Comparison of ENCODE assay signal across 9 cellular contexts in genomic region chr15:65384505-65384894, GRCh38. TPM values are rescaled to one million over a fixed set of nuclear protein-coding genes. Genes with fewer than 3 reads are reported as not detected.
DNase-seq lines count a peak whose midpoint lies in the region; ATAC-seq and TF ChIP-seq lines count a peak whose summit lies in the region.
"Had no signal": no experiment of that assay in that cellular context is flagged by ENCODE, and none has a peak within 500 bp of the region (broad histone marks: within the 10 kb centered on the region; RNA-seq: fewer than 3 reads in every experiment).

No MANE protein-coding gene starts in this region.

- peaks cover 70% of the 10 kb centered on the region for H3K27me3 Mint-ChIP-seq in activated naive CD4-positive, alpha-beta T cell treated with anti-CD3 and anti-CD28 coated beads, Interleukin-2, amount 10 ng/mL, durations not matched to agents 7 days and 5 days
- H3K27me3 Mint-ChIP-seq in activated B cell treated with CpG ODN at 0.5 μM for 24 hours: peaks cover 21% of the 10 kb centered on the region
- H3K27me3 Mint-ChIP-seq in immature natural killer cell (ENCODE audit: low read depth in 3 of 3): peaks cover 3 to 9% (median 4%) of the 10 kb centered on the region in 3 donors
- H3K27me3 Mint-ChIP-seq in type B pancreatic cell: peaks cover 13% of the 10 kb centered on the region

- intact Hi-C loops in activated B cell treated with CpG ODN at 0.5 μM for 24 hours (cut with micrococcal nuclease): loop anchor here (10.0 kb wide), 1 partner anchor 910 kb away; the partner anchor contains the start of gene DIS3L

- H3K36me3 Mint-ChIP-seq in activated naive CD4-positive, alpha-beta T cell treated with anti-CD3 and anti-CD28 coated beads, Interleukin-2, amount 10 ng/mL, durations not matched to agents 7 days and 5 days: no peaks in the 10 kb centered on the region
- H3K36me3 Mint-ChIP-seq in activated B cell treated with CpG ODN at 0.5 μM for 24 hours (ENCODE audit: low read depth): no peaks in the 10 kb centered on the region
- no peaks in the 10 kb centered on the region for H3K36me3 Mint-ChIP-seq in immature natural killer cell
- H3K36me3 Mint-ChIP-seq in type B pancreatic cell: no peaks in the 10 kb centered on the region

- H3K27ac Mint-ChIP-seq in activated naive CD4-positive, alpha-beta T cell treated with anti-CD3 and anti-CD28 coated beads, Interleukin-2, amount 10 ng/mL, durations not matched to agents 7 days and 5 days: no peak overlapping the region
- H3K27ac Mint-ChIP-seq in activated B cell treated with CpG ODN at 0.5 μM for 24 hours (no peak overlapping the region), immature natural killer cell (peak overlapping the region; percentile 63 to 86 (median 80)), type B pancreatic cell (no peak overlapping the region)

- TF ChIP-seq CTCF in activated B cell treated with CpG ODN at 0.5 μM for 24 hours (IDR thresholded peaks at IDR 0.05) (no peak), type B pancreatic cell (conservative IDR thresholded peaks at IDR 0.05) (no peak)

- ATAC-seq in activated B cell treated with CpG ODN at 0.5 μM for 24 hours (ENCODE audit: low read depth) (peak; percentile 17), HG02623 (IDR thresholded peaks at IDR 0.05; ENCODE audit: unreplicated experiment) (no peak)

- CTCF ChIA-PET in activated naive CD4-positive, alpha-beta T cell treated with anti-CD3 and anti-CD28 coated beads, Interleukin-2, amount 10 ng/mL, durations not matched to agents 7 days and 5 days (lab: Charles Lee): interaction anchor here (1.0 to 9.9 kb wide), 13 partner anchors 9 to 479 kb away, joined by 3 to 141 read pairs (median 3); no protein-coding TSS in a partner anchor
- CTCF ChIA-PET in activated B cell treated with CpG ODN at 0.5 μM for 24 hours (lab: Charles Lee): interaction anchor here (1.1 to 3.7 kb wide), 5 partner anchors 11 to 330 kb away, joined by 3 to 76 read pairs (median 6); no protein-coding TSS in a partner anchor

- DNase-seq in activated naive CD4-positive, alpha-beta T cell treated with anti-CD3 and anti-CD28 coated beads, Interleukin-2, amount 10 ng/mL, durations not matched to agents 7 days and 5 days: no peak
- DNase-seq in activated naive CD4-positive, alpha-beta T cell treated with Interleukin-2 at 50 U/mL for 16 hours: no peak
- DNase-seq in activated B cell treated with CpG ODN at 0.5 μM for 24 hours: no peak
- DNase-seq in immature natural killer cell: no peak
- DNase-seq in type B pancreatic cell (ENCODE audit: extremely low spot score, unreplicated experiment): no peak
- no peak for DNase-seq in UCSD-AML1 (lab: John Stamatoyannopoulos, UW; ENCODE audit: unreplicated experiment)
- DNase-seq in SKM-1 (lab: John Stamatoyannopoulos, UW; ENCODE audit: unreplicated experiment): no peak

- H3K4me1 Mint-ChIP-seq in activated naive CD4-positive, alpha-beta T cell treated with anti-CD3 and anti-CD28 coated beads, Interleukin-2, amount 10 ng/mL, durations not matched to agents 7 days and 5 days: peaks cover 10% of the 10 kb centered on the region
- peaks cover 10% of the 10 kb centered on the region for H3K4me1 Mint-ChIP-seq in activated B cell treated with CpG ODN at 0.5 μM for 24 hours
- peaks cover 24 to 26% of the 10 kb centered on the region in 2 donors for H3K4me1 Mint-ChIP-seq in immature natural killer cell
- peaks cover 32% of the 10 kb centered on the region for H3K4me1 Mint-ChIP-seq in type B pancreatic cell (ENCODE audit: unreplicated experiment)

- POLR2A ChIA-PET in activated B cell treated with CpG ODN at 0.5 μM for 24 hours (lab: Charles Lee): interaction anchor here (1.0 to 1.1 kb wide), 2 partner anchors 60 to 80 kb away, joined by 3 to 5 read pairs; partner anchors contain the start of gene RNU5B-1

- peak overlapping the region; percentile 76 for H3K4me3 Mint-ChIP-seq in activated naive CD4-positive, alpha-beta T cell treated with anti-CD3 and anti-CD28 coated beads, Interleukin-2, amount 10 ng/mL, durations not matched to agents 7 days and 5 days
- peak overlapping the region; percentile 89 for H3K4me3 Mint-ChIP-seq in activated B cell treated with CpG ODN at 0.5 μM for 24 hours
- peak overlapping the region; percentile 85 to 92 (median 91) for H3K4me3 Mint-ChIP-seq in immature natural killer cell
- peak overlapping the region; percentile 72 for H3K4me3 Mint-ChIP-seq in type B pancreatic cell

- no peaks in the 10 kb centered on the region for H3K9me3 Mint-ChIP-seq in activated naive CD4-positive, alpha-beta T cell treated with anti-CD3 and anti-CD28 coated beads, Interleukin-2, amount 10 ng/mL, durations not matched to agents 7 days and 5 days
- H3K9me3 Mint-ChIP-seq in activated B cell treated with CpG ODN at 0.5 μM for 24 hours (no peaks in the 10 kb centered on the region), immature natural killer cell (no peaks in the 10 kb centered on the region), type B pancreatic cell (no peaks in the 10 kb centered on the region)

RNA-seq across cellular contexts. Expression of gene IGDCC3, which starts 6.7 kb away (rescaled TPM):
- total RNA-seq in activated B cell treated with CpG ODN at 0.5 μM for 24 hours (not detected in 2 replicates), type B pancreatic cell (ENCODE audit: low replicate concordance) (18.8 and 169 TPM in 2 replicates)
- not detected for polyA plus RNA-seq in immature natural killer cell
- total RNA-seq: osteoblast had no signal

RNA-seq across cellular contexts. Expression of gene IGDCC4, which starts 38.2 kb away (rescaled TPM):
- total RNA-seq in activated B cell treated with CpG ODN at 0.5 μM for 24 hours: not detected in 2 replicates
- polyA plus RNA-seq in immature natural killer cell: under 1 TPM in 2 of 3 donors, not detected in 1; 0.18 to 0.25 TPM
- total RNA-seq in type B pancreatic cell (ENCODE audit: low replicate concordance): 2.4 and 17.1 TPM in 2 replicates

Comparison
In these comparisons a context has a peak if more than half of its experiments do, and no peak if none do; other contexts are left out.
1. H3K27ac Mint-ChIP-seq: peak in immature natural killer cell (6 of 6); none in activated naive CD4-positive, alpha-beta T cell treated with anti-CD3 and anti-CD28 coated beads, Interleukin-2, amount 10 ng/mL, durations not matched to agents 7 days and 5 days (single experiment), activated B cell treated with CpG ODN at 0.5 μM for 24 hours (single experiment) and type B pancreatic cell (single experiment).
2. RNA of gene IGDCC3, which starts 6.7 kb away (total RNA-seq): 18.8 to 169 TPM in type B pancreatic cell; not detected in activated B cell treated with CpG ODN at 0.5 μM for 24 hours; every median in the first group is over 10 times any median in the second.
3. Peak in every context shown above with its lines, with median percentiles within 50 percentile points of each other: H3K4me3 Mint-ChIP-seq.